Comparison of ENCODE assay signal across 22 cellular contexts in the genomic region with DNA sequence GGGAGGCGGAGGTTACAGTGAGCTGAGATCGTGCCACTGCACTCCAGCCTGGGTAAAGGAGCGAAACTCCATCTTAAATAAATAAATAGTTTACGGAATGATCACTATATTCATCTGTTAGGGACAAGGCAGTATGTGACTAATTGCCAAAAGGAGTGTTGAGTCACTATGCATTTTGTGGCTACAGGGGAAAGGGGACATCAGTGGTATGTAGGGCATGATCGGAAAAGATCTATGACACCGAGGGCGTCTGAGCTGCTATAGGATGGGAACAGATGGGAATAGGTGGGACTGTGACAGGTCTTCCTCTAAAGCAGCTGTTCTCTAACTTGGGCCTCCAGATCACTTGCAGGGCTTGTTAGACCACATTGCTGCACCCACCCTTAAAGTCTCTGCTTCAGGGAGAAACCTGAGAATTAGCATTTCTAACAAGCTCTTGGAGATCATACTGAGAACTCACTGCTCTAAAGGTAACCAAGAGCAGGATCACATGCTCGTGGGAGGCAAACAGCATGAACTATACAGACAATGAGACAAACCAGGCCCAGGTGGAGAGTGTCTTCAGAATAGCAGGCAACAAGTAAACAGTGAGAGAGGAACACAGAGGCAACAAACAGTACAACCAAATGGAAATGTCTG.
DNase-seq lines count a peak whose midpoint lies in the region; ATAC-seq and TF ChIP-seq lines count a peak whose summit lies in the region.
"Had no signal": no experiment of that assay in that cellular context is flagged by ENCODE, and none has a peak within 500 bp of the region (broad histone marks: within the 10 kb centered on the region; RNA-seq: fewer than 3 reads in every experiment).

No MANE protein-coding gene starts in this region.

- H3F3A ChIP-seq in PC-3 (ENCODE audit: low read length, unreplicated experiment), result no peaks in the 10 kb centered on the region

- H4K20me1 ChIP-seq in PC-3 (ENCODE audit: low read length), result no peaks in the 10 kb centered on the region

- H3K9me3 ChIP-seq in PC-3 (ENCODE audit: low read length) (no peaks in the 10 kb centered on the region), esophagus (ENCODE audit: control insufficient read depth in 2 of 2, insufficient read depth in 1 of 2, low read depth in 1 of 2, low read length in 1 of 2) (no peaks in the 10 kb centered on the region)
- H3K9me3 ChIP-seq: BE2C, upper lobe of right lung had no signal

- DNase-seq in EL (peak; percentile 62), PC-3 (peak; percentile 62), non-pigmented ciliary epithelial cell (ENCODE audit: low read depth) (peak; percentile 18), H7 (no peak), NCI-H1092 treated with DMSO at 0.1 percent for 48 hours (lab: John Stamatoyannopoulos, UW) (no peak)
- DNase-seq in activated CD4-positive, CD25-positive, alpha-beta regulatory T cell treated with anti-CD3 and anti-CD28 coated beads, Interleukin-2, amount 50 U/mL, for 72 hours, result no peak
- DNase-seq: activated CD4-positive, CD25-positive, alpha-beta regulatory T cell; activated CD8-positive, alpha-beta T cell treated with anti-CD3 and anti-CD28 coated beads, Interleukin-2, amount 10 ng/mL, durations not matched to agents 7 days and 5 days; activated naive CD4-positive, alpha-beta T cell; activated T-cell treated with anti-CD3 and anti-CD28 coated beads, Interleukin-2, amount 50 U/mL, for 1 hour; amygdala; BE2C; central memory CD4-positive, alpha-beta T cell; COR-L47; NCI-H1436 treated with DMSO at 0.1 percent for 48 hours; NCI-H524; retina; upper lobe of right lung had no signal

- POLR2A ChIA-PET in PC-3 (lab: Charles Lee; ENCODE audit: unreplicated experiment), result no interaction called here

- H3K27ac ChIP-seq in PC-3 (ENCODE audit: low read length) (peak overlapping the region; percentile 43), esophagus (ENCODE audit: low read depth in 2 of 2, low read length in 1 of 2) (peak overlapping the region; percentile 4 to 62)
- H3K27ac ChIP-seq: upper lobe of right lung had no signal

- H3K4me3 ChIP-seq in PC-3 (ENCODE audit: low read length), result no peak overlapping the region
- no peak overlapping the region for H3K4me3 ChIP-seq in esophagus (ENCODE audit: low read depth in 1 of 2, low read length in 2 of 2)
- no peak overlapping the region for H3K4me3 ChIP-seq in H7 (ENCODE audit: insufficient read depth, low read depth, low read length)
- H3K4me3 ChIP-seq: K562, upper lobe of right lung had no signal

- peaks cover 27% of the 10 kb centered on the region for H3K4me1 ChIP-seq in PC-3 (ENCODE audit: insufficient read depth, low read length)
- H3K4me1 ChIP-seq in esophagus (ENCODE audit: control insufficient read depth in 2 of 2, insufficient read depth in 2 of 2, low read length in 1 of 2), result no peaks in the 10 kb centered on the region
- H3K4me1 ChIP-seq: BE2C, upper lobe of right lung had no signal

- TF ChIP-seq CTCF in PC-3 (conservative IDR thresholded peaks at IDR 0.05; ENCODE audit: low read depth, low read length), result no peak

- no peaks in the 10 kb centered on the region for H3K79me2 ChIP-seq in PC-3 (ENCODE audit: low read length)

- peak; percentile 49 for ATAC-seq in PC-3
- no peak for ATAC-seq in GM21526 (IDR thresholded peaks at IDR 0.05; ENCODE audit: low FRiP score, unreplicated experiment)
- ATAC-seq: activated CD8-positive, alpha-beta T cell treated with anti-CD3 and anti-CD28 coated beads, Interleukin-2, amount 10 ng/mL, durations not matched to agents 7 days and 5 days; K562; SK-N-SH treated with all-trans-retinoic acid at 6 μM for 48 hours; upper lobe of right lung had no signal

- 94% methylated on average over 8 of the region's 8 CpGs for WGBS in esophagus, 2 donors

- H3K27me3 ChIP-seq in PC-3 (ENCODE audit: low read length) (no peaks in the 10 kb centered on the region), esophagus (ENCODE audit: control insufficient read depth in 1 of 2, insufficient read depth in 2 of 2, low read length in 2 of 2) (no peaks in the 10 kb centered on the region), H7 (ENCODE audit: control insufficient read depth, insufficient read depth, low read length) (no peaks in the 10 kb centered on the region)
- H3K27me3 ChIP-seq: BE2C, upper lobe of right lung had no signal

- H3K9ac ChIP-seq in PC-3 (ENCODE audit: low read length), result no peak overlapping the region

- intact Hi-C loops in PC-3 (cut with micrococcal nuclease), result no loop called here

- CTCF ChIA-PET in PC-3 (lab: Charles Lee), result no interaction called here

- H3K9me2 ChIP-seq in PC-3 (replicated peaks; ENCODE audit: low read length), result no peaks in the 10 kb centered on the region

- no peak overlapping the region for H2AFZ ChIP-seq in PC-3 (ENCODE audit: low read length)

- H3K36me3 ChIP-seq in PC-3 (ENCODE audit: low read depth, low read length) (no peaks in the 10 kb centered on the region), esophagus (ENCODE audit: control insufficient read depth in 2 of 2, insufficient read depth in 2 of 2, low read length in 1 of 2) (peaks cover 0 to 4% of the 10 kb centered on the region in 2 donors), H7 (replicated peaks; ENCODE audit: control insufficient read depth, insufficient read depth, low read length) (no peaks in the 10 kb centered on the region)
- H3K36me3 ChIP-seq: BE2C had no signal

- BruUV-seq in PC-3 (replicated peaks; lab: Mats Ljungman, UMichigan), result no TSS peak

- peak overlapping the region; percentile 39 for H3K4me2 ChIP-seq in PC-3 (ENCODE audit: low read length)

Comparison
In these comparisons a context has a peak if more than half of its experiments do, and no peak if none do; other contexts are left out.
1. DNase-seq: peak in EL (single experiment), PC-3 (single experiment) and non-pigmented ciliary epithelial cell (single experiment); none in H7 (single experiment), NCI-H1092 treated with DMSO at 0.1 percent for 48 hours (single experiment) and activated CD4-positive, CD25-positive, alpha-beta regulatory T cell treated with anti-CD3 and anti-CD28 coated beads, Interleukin-2, amount 50 U/mL, for 72 hours (single experiment).